Comparison of ENCODE assay signal across 11 cellular contexts in genomic region chr20:60804240-60804917, GRCh38.
"Had no signal": no experiment of that assay in that cellular context is flagged by ENCODE, and none has a peak within 500 bp of the region (broad histone marks: within the 10 kb centered on the region; RNA-seq: fewer than 3 reads in every experiment).

No MANE protein-coding gene starts in this region.

- ATAC-seq: effector memory CD8-positive, alpha-beta T cell; left ventricle myocardium superior; right cardiac atrium had no signal

- H3K27me3 ChIP-seq: neutrophil, tibial artery had no signal

- DNase-seq: amygdala; effector memory CD8-positive, alpha-beta T cell; hypothalamus; left ventricle myocardium superior; posterior cingulate gyrus; right cardiac atrium; small intestine; T-helper 2 cell; tibial artery had no signal

- FAIRE-seq: small intestine, TTC549 had no signal

- H3K4me3 ChIP-seq: tibial artery had no signal

- H3K36me3 ChIP-seq: neutrophil, tibial artery had no signal

- H3K27ac ChIP-seq: neutrophil, tibial artery had no signal

- H3K4me1 ChIP-seq: tibial artery had no signal
